In the genomic region with DNA sequence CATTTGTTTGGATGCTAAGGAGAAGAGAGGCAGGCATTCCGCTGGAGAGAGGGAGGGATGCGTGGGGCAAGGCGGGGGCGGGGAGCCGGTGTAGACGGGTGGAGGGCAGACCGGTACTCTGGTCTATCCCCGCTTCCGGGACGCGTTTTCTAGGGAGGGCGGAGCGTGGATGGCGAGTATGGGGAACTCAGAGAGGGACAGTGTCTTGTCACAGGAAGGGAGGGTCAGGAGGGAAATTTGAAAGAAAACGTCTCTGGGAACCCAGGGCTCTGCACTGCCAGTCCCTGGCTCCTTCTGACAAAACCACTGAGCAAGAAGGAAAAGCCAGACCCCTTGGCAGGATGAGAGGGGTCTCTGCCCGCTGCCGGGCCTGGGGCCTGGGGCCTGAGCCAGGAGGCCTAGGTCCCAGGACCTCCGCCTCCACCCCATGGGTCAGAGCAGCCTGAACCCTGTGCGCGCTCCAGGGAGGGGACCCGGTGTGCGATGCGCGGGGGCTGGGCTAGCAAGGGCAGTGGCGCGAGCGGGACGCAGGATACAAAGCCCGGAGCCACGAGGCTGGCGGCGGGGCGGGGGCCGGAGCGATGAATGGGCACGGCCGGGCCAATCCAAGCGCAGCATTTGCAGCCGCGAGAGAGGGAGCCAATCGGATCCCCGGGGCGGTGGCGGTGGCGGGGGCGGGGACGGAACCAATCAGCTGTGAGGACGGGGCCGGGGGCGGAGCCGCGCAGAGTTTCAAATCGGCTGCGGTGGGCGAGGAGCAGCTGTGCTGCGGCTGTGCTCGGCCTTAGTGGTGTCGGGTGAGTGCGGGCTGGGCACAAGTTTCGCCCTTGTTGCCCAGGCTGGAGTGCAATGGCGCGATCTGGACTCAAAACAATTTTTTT, we compare ENCODE assay signal across 1 cellular context.
A peak's percentile ranks its signal among the peaks of the same experiment; 100 is the strongest.
TF ChIP-seq lines count a peak whose summit lies in the region.

A gene with protein sequence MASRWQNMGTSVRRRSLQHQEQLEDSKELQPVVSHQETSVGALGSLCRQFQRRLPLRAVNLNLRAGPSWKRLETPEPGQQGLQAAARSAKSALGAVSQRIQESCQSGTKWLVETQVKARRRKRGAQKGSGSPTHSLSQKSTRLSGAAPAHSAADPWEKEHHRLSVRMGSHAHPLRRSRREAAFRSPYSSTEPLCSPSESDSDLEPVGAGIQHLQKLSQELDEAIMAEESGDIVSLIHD (plus strand): TSS at position 764 of the 881 bp plus-strand sequence. CDS start 656 bp downstream, outside the sequence.

TF ChIP-seq in WTC11, 78 proteins besides CTCF, POLR2A, EP300 and RAD21 (continued from another document and continues in another):
- TF ChIP-seq IRF1 (CRISPR knock-in tag; IDR thresholded peaks at IDR 0.05) = no peak
- peak; percentile 48; the same call in 1 of the 2 replicates for TF ChIP-seq RELA (CRISPR knock-in tag; IDR thresholded peaks at IDR 0.05; ENCODE audit: borderline replicate concordance)
- no peak for TF ChIP-seq NR2C2 (CRISPR knock-in tag; IDR thresholded peaks at IDR 0.05)
- peak; percentile 86; the same call in 1 of the 2 replicates for TF ChIP-seq TP53 (CRISPR knock-in tag; IDR thresholded peaks at IDR 0.05)
- TF ChIP-seq, protein P1, sequence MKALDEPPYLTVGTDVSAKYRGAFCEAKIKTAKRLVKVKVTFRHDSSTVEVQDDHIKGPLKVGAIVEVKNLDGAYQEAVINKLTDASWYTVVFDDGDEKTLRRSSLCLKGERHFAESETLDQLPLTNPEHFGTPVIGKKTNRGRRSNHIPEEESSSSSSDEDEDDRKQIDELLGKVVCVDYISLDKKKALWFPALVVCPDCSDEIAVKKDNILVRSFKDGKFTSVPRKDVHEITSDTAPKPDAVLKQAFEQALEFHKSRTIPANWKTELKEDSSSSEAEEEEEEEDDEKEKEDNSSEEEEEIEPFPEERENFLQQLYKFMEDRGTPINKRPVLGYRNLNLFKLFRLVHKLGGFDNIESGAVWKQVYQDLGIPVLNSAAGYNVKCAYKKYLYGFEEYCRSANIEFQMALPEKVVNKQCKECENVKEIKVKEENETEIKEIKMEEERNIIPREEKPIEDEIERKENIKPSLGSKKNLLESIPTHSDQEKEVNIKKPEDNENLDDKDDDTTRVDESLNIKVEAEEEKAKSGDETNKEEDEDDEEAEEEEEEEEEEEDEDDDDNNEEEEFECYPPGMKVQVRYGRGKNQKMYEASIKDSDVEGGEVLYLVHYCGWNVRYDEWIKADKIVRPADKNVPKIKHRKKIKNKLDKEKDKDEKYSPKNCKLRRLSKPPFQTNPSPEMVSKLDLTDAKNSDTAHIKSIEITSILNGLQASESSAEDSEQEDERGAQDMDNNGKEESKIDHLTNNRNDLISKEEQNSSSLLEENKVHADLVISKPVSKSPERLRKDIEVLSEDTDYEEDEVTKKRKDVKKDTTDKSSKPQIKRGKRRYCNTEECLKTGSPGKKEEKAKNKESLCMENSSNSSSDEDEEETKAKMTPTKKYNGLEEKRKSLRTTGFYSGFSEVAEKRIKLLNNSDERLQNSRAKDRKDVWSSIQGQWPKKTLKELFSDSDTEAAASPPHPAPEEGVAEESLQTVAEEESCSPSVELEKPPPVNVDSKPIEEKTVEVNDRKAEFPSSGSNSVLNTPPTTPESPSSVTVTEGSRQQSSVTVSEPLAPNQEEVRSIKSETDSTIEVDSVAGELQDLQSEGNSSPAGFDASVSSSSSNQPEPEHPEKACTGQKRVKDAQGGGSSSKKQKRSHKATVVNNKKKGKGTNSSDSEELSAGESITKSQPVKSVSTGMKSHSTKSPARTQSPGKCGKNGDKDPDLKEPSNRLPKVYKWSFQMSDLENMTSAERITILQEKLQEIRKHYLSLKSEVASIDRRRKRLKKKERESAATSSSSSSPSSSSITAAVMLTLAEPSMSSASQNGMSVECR (CRISPR knock-in tag; IDR thresholded peaks at IDR 0.05; ENCODE audit: borderline replicate concordance) = peak; percentile 79; the same call in 1 of the 2 replicates
- no peak; the same call in 1 of the 2 replicates for TF ChIP-seq ZNF138 (CRISPR knock-in tag; conservative IDR thresholded peaks at IDR 0.05)
- no peak for TF ChIP-seq ZNF671 (CRISPR knock-in tag; IDR thresholded peaks at IDR 0.05)
- no peak for TF ChIP-seq IRF2 (CRISPR knock-in tag; IDR thresholded peaks at IDR 0.05; ENCODE audit: borderline replicate concordance, low read depth)
- 0 out of 2 replicates have a peak, but pooled peaks have one; percentile 55 for TF ChIP-seq KAT7 (CRISPR knock-in tag; IDR thresholded peaks at IDR 0.05; ENCODE audit: borderline replicate concordance)
- TF ChIP-seq, protein P2, sequence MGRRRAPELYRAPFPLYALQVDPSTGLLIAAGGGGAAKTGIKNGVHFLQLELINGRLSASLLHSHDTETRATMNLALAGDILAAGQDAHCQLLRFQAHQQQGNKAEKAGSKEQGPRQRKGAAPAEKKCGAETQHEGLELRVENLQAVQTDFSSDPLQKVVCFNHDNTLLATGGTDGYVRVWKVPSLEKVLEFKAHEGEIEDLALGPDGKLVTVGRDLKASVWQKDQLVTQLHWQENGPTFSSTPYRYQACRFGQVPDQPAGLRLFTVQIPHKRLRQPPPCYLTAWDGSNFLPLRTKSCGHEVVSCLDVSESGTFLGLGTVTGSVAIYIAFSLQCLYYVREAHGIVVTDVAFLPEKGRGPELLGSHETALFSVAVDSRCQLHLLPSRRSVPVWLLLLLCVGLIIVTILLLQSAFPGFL (CRISPR knock-in tag; IDR thresholded peaks at IDR 0.05; ENCODE audit: borderline replicate concordance) = 0 out of 2 replicates have a peak, but pooled peaks have one; percentile 20
- peak; percentile 86; the same call in 1 of the 2 replicates for TF ChIP-seq CBFB (CRISPR knock-in tag; IDR thresholded peaks at IDR 0.05; ENCODE audit: low read depth)
- TF ChIP-seq, protein P3, sequence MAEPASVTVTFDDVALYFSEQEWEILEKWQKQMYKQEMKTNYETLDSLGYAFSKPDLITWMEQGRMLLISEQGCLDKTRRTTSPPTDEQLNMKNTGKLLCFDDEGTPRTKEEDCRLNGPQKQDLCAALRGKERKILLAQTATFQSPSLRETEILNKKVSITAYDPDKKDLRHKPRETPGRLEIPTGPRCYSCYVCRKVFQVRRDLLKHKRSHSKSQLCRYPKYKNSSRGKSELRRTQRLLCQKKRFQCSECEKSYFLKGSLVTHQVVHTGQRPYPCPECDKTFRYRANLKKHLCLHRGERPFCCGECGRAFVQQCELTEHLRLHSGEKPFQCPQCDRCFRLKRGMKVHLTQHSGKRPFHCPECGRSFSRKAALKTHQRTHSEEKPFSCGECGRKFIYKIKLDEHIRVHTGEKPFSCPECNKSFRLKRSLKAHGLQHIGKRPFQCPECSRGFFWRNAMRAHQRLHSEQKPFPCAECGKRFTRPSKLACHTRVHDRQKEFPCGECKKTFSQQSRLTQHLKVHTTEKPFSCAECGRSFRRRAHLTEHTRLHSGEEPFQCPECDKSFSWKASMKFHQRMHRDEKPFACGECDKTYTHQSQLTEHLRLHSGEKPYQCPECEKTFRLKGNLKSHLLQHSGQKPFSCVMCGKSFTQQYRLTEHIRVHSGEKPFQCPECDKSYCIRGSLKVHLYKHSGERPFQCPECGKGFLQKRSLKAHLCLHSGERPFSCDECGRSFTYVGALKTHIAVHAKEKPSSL (CRISPR knock-in tag; conservative IDR thresholded peaks at IDR 0.05) = no peak
- TF ChIP-seq NFYB (CRISPR knock-in tag; conservative IDR thresholded peaks at IDR 0.05; ENCODE audit: low read depth) = peak; percentile 84
- peak; percentile 74 for TF ChIP-seq CREM (CRISPR knock-in tag; IDR thresholded peaks at IDR 0.05)
- no peak for TF ChIP-seq SOX15 (CRISPR knock-in tag; IDR thresholded peaks at IDR 0.05)
- TF ChIP-seq, protein P4, sequence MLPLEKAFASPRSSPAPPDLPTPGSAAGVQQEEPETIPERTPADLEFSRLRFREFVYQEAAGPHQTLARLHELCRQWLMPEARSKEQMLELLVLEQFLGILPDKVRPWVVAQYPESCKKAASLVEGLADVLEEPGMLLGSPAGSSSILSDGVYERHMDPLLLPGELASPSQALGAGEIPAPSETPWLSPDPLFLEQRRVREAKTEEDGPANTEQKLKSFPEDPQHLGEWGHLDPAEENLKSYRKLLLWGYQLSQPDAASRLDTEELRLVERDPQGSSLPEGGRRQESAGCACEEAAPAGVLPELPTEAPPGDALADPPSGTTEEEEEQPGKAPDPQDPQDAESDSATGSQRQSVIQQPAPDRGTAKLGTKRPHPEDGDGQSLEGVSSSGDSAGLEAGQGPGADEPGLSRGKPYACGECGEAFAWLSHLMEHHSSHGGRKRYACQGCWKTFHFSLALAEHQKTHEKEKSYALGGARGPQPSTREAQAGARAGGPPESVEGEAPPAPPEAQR (CRISPR knock-in tag; IDR thresholded peaks at IDR 0.05) = no peak
- TF ChIP-seq ZNF219 (CRISPR knock-in tag; IDR thresholded peaks at IDR 0.05; ENCODE audit: borderline replicate concordance) = no peak
- TF ChIP-seq ZNF263 (CRISPR knock-in tag; IDR thresholded peaks at IDR 0.05; ENCODE audit: low read depth) = no peak
- no peak for TF ChIP-seq ZNF232 (CRISPR knock-in tag; IDR thresholded peaks at IDR 0.05)
- TF ChIP-seq AFF4 (CRISPR knock-in tag; IDR thresholded peaks at IDR 0.05; ENCODE audit: borderline replicate concordance) = peak; percentile 94
- no peak for TF ChIP-seq EMX1 (CRISPR knock-in tag; IDR thresholded peaks at IDR 0.05)
- TF ChIP-seq NR3C1 (CRISPR knock-in tag; conservative IDR thresholded peaks at IDR 0.05; ENCODE audit: low read depth) = no peak
- peak; percentile 36; the same call in 1 of the 2 replicates for TF ChIP-seq E2F4 (CRISPR knock-in tag; IDR thresholded peaks at IDR 0.05; ENCODE audit: borderline replicate concordance, low read depth)
- TF ChIP-seq GABPB1 (CRISPR knock-in tag; IDR thresholded peaks at IDR 0.05) = peak; percentile 65
- TF ChIP-seq, protein P5, sequence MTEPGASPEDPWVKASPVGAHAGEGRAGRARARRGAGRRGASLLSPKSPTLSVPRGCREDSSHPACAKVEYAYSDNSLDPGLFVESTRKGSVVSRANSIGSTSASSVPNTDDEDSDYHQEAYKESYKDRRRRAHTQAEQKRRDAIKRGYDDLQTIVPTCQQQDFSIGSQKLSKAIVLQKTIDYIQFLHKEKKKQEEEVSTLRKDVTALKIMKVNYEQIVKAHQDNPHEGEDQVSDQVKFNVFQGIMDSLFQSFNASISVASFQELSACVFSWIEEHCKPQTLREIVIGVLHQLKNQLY (CRISPR knock-in tag; IDR thresholded peaks at IDR 0.05) = no peak
- TF ChIP-seq OVOL2 (CRISPR knock-in tag; IDR thresholded peaks at IDR 0.05; ENCODE audit: borderline replicate concordance) = no peak
- TF ChIP-seq, protein P6, sequence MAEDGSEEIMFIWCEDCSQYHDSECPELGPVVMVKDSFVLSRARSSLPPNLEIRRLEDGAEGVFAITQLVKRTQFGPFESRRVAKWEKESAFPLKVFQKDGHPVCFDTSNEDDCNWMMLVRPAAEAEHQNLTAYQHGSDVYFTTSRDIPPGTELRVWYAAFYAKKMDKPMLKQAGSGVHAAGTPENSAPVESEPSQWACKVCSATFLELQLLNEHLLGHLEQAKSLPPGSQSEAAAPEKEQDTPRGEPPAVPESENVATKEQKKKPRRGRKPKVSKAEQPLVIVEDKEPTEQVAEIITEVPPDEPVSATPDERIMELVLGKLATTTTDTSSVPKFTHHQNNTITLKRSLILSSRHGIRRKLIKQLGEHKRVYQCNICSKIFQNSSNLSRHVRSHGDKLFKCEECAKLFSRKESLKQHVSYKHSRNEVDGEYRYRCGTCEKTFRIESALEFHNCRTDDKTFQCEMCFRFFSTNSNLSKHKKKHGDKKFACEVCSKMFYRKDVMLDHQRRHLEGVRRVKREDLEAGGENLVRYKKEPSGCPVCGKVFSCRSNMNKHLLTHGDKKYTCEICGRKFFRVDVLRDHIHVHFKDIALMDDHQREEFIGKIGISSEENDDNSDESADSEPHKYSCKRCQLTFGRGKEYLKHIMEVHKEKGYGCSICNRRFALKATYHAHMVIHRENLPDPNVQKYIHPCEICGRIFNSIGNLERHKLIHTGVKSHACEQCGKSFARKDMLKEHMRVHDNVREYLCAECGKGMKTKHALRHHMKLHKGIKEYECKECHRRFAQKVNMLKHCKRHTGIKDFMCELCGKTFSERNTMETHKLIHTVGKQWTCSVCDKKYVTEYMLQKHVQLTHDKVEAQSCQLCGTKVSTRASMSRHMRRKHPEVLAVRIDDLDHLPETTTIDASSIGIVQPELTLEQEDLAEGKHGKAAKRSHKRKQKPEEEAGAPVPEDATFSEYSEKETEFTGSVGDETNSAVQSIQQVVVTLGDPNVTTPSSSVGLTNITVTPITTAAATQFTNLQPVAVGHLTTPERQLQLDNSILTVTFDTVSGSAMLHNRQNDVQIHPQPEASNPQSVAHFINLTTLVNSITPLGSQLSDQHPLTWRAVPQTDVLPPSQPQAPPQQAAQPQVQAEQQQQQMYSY (CRISPR knock-in tag; IDR thresholded peaks at IDR 0.05) = peak; percentile 64
- no peak for TF ChIP-seq SMAD4 (CRISPR knock-in tag; IDR thresholded peaks at IDR 0.05)
